Comparison of ENCODE assay signal across 16 cellular contexts in genomic region chr6:156109713-156110112, GRCh38.
"Had no signal": no experiment of that assay in that cellular context is flagged by ENCODE, and none has a peak within 500 bp of the region (broad histone marks: within the 10 kb centered on the region; RNA-seq: fewer than 3 reads in every experiment).

No MANE protein-coding gene starts in this region.

- H3K36me3 ChIP-seq: colonic mucosa, left lung had no signal

- H3K9me3 Mint-ChIP-seq: memory B cell; nephron progenitor cell; T-helper 1 cell treated with Interleukin-12 subunit alpha and Interleukin-12 subunit beta and Interleukin-4 antibody, amounts not matched to agents 30 μg/mL and 1 μg/mL, for 36 hours; WTC11 had no signal

- ATAC-seq: activated naive CD8-positive, alpha-beta T cell treated with anti-CD3 and anti-CD28 coated beads, Interleukin-2, amount 50 U/mL, for 24 hours; effector memory CD8-positive, alpha-beta T cell; left lung; stimulated activated naive CD8-positive, alpha-beta T cell treated with anti-CD3 and anti-CD28 coated beads, Interleukin-15, amount 100 ng/mL, for 72 hours; WTC11 had no signal

- H3K36me3 Mint-ChIP-seq: memory B cell, WTC11 had no signal

- H3K27ac ChIP-seq: colonic mucosa, left lung, testis had no signal

- H3K27me3 Mint-ChIP-seq: activated CD4-positive, alpha-beta T cell treated with anti-CD3 and anti-CD28 coated beads, Interleukin-2, amount 10 ng/mL, durations not matched to agents 7 days and 5 days; activated naive CD8-positive, alpha-beta T cell treated with anti-CD3 and anti-CD28 coated beads, Interleukin-2, amount 50 U/mL, for 24 hours; effector memory CD8-positive, alpha-beta T cell; memory B cell; stimulated activated naive CD8-positive, alpha-beta T cell treated with anti-CD3 and anti-CD28 coated beads, Interleukin-15, amount 100 ng/mL, for 72 hours had no signal

- H3K4me3 Mint-ChIP-seq: activated CD4-positive, alpha-beta T cell treated with anti-CD3 and anti-CD28 coated beads, Interleukin-2, amount 10 ng/mL, durations not matched to agents 7 days and 5 days; activated naive CD8-positive, alpha-beta T cell treated with anti-CD3 and anti-CD28 coated beads, Interleukin-2, amount 50 U/mL, for 24 hours; effector memory CD8-positive, alpha-beta T cell; memory B cell; nephron progenitor cell; stimulated activated naive CD8-positive, alpha-beta T cell treated with anti-CD3 and anti-CD28 coated beads, Interleukin-15, amount 100 ng/mL, for 72 hours; T-helper 1 cell treated with Interleukin-12 subunit alpha and Interleukin-12 subunit beta and Interleukin-4 antibody, amounts not matched to agents 30 μg/mL and 1 μg/mL, for 36 hours; WTC11 had no signal

- H3K4me3 ChIP-seq: colonic mucosa, left lung, testis had no signal

- H3K9me3 ChIP-seq: colonic mucosa, left lung, testis had no signal

- H3K27ac Mint-ChIP-seq: activated CD4-positive, alpha-beta T cell treated with anti-CD3 and anti-CD28 coated beads, Interleukin-2, amount 10 ng/mL, durations not matched to agents 7 days and 5 days; activated naive CD8-positive, alpha-beta T cell treated with anti-CD3 and anti-CD28 coated beads, Interleukin-2, amount 50 U/mL, for 24 hours; effector memory CD8-positive, alpha-beta T cell; memory B cell; nephron progenitor cell; stimulated activated naive CD8-positive, alpha-beta T cell treated with anti-CD3 and anti-CD28 coated beads, Interleukin-15, amount 100 ng/mL, for 72 hours; T-helper 1 cell treated with Interleukin-12 subunit alpha and Interleukin-12 subunit beta and Interleukin-4 antibody, amounts not matched to agents 30 μg/mL and 1 μg/mL, for 36 hours; WTC11 had no signal

- H3K4me1 ChIP-seq: colonic mucosa, left lung had no signal

- DNase-seq: activated CD4-positive, alpha-beta T cell treated with anti-CD3 and anti-CD28 coated beads, Interleukin-2, amount 10 ng/mL, durations not matched to agents 7 days and 5 days; activated CD8-positive, alpha-beta memory T cell treated with anti-CD3 and anti-CD28 coated beads for 24 hours; activated naive CD4-positive, alpha-beta T cell treated with Interleukin-2 at 50 U/mL for 16 hours; activated naive CD8-positive, alpha-beta T cell treated with anti-CD3 and anti-CD28 coated beads, Interleukin-2, amount 50 U/mL, for 24 hours; colonic mucosa; effector memory CD8-positive, alpha-beta T cell; glutamatergic neuron; left lung; nephron progenitor cell; stimulated activated CD4-positive, alpha-beta T cell treated with anti-CD3 and anti-CD28 coated beads, Interleukin-15, amount 100 ng/mL, for 24 hours; stimulated activated CD4-positive, alpha-beta T cell treated with anti-CD3 and anti-CD28 coated beads, Interleukin-4, amount 100 ng/mL, for 4 hours; stimulated activated naive CD8-positive, alpha-beta T cell treated with anti-CD3 and anti-CD28 coated beads, Interleukin-15, amount 100 ng/mL, for 72 hours; testis had no signal

- H3K4me1 Mint-ChIP-seq: activated CD4-positive, alpha-beta T cell treated with anti-CD3 and anti-CD28 coated beads, Interleukin-2, amount 10 ng/mL, durations not matched to agents 7 days and 5 days; activated naive CD8-positive, alpha-beta T cell treated with anti-CD3 and anti-CD28 coated beads, Interleukin-2, amount 50 U/mL, for 24 hours; WTC11 had no signal

- H3K27me3 ChIP-seq: colonic mucosa, left lung, testis had no signal
